ENCODE assay signal across 8 cellular contexts in genomic region chrX:139930923-139931645, GRCh38.
A peak's percentile ranks its signal among the peaks of the same experiment; 100 is the strongest.
DNase-seq lines count a peak whose midpoint lies in the region; ATAC-seq and TF ChIP-seq lines count a peak whose summit lies in the region.

No MANE protein-coding gene starts in this region.

- intact Hi-C loops in head of caudate nucleus (cut with DNase I) = no loop called here

- no peak for ATAC-seq in GM18498 (IDR thresholded peaks at IDR 0.05; ENCODE audit: unreplicated experiment)

- TF ChIP-seq CTCF in GM12875 (IDR thresholded peaks at IDR 0.05; ENCODE audit: borderline replicate concordance, insufficient read depth, low read depth, low read length) = no peak

- DNase-seq in NCI-H2107 (lab: John Stamatoyannopoulos, UW) = peak; percentile 9
- peak; percentile 7 for DNase-seq in activated effector memory CD4-positive, alpha-beta T cell treated with Interleukin-2 at 50 U/mL for 16 hours
- peak in 27 of 42 donors; percentile 3 to 51 (median 17) for DNase-seq in head of caudate nucleus
- DNase-seq in pons (ENCODE audit: low spot score) = peak; percentile 1
- DNase-seq in NCI-H446 (lab: John Stamatoyannopoulos, UW) = no peak
- DNase-seq in NCI-H1048 (lab: John Stamatoyannopoulos, UW) = no peak

- H3K4me3 ChIP-seq in GM12875 (ENCODE audit: low read depth, low read length) = peak overlapping the region; percentile 73

Comparison
In these comparisons a context has a peak if more than half of its experiments do, and no peak if none do; other contexts are left out.
1. DNase-seq: peak in NCI-H2107 (single experiment), activated effector memory CD4-positive, alpha-beta T cell treated with Interleukin-2 at 50 U/mL for 16 hours (single experiment), head of caudate nucleus (27 of 42) and pons (single experiment); none in NCI-H446 (0 of 2) and NCI-H1048 (single experiment).